Comparison of ENCODE assay signal across 10 cellular contexts in genomic region chr12:23950775-23951391, GRCh38. TPM values are rescaled to one million over a fixed set of nuclear protein-coding genes. Genes with fewer than 3 reads are reported as not detected.
A peak's percentile ranks its signal among the peaks of the same experiment; 100 is the strongest.
DNase-seq lines count a peak whose midpoint lies in the region; ATAC-seq, FAIRE-seq and TF ChIP-seq lines count a peak whose summit lies in the region.
"Had no signal": no experiment of that assay in that cellular context is flagged by ENCODE, and none has a peak within 500 bp of the region (broad histone marks: within the 10 kb centered on the region; RNA-seq: fewer than 3 reads in every experiment).

No MANE protein-coding gene starts in this region.

- TF ChIP-seq EP300 in H1 (IDR thresholded peaks at IDR 0.05; ENCODE audit: borderline replicate concordance in 1 of 2, low read depth in 2 of 2, low read length in 2 of 2) (no peak), transverse colon (IDR thresholded peaks at IDR 0.05; ENCODE audit: low read depth) (no peak)

- no peak overlapping the region for H4K91ac ChIP-seq in H1 (replicated peaks; ENCODE audit: insufficient read length, low read length)

- no peak overlapping the region for H3K14ac ChIP-seq in H1 (ENCODE audit: insufficient read length)

- H3K4ac ChIP-seq in H1 (replicated peaks; ENCODE audit: insufficient read length, low read depth, low read length) = no peak overlapping the region

- no peak overlapping the region for H4K8ac ChIP-seq in H1 (ENCODE audit: extremely low read depth, insufficient read depth, low read length)

- peak; percentile 6 for DNase-seq in NCI-H1436 (lab: John Stamatoyannopoulos, UW)
- DNase-seq in NCI-H1436 treated with DMSO at 0.1 percent for 48 hours (lab: John Stamatoyannopoulos, UW) = no peak
- DNase-seq in H1 (ENCODE audit: low read depth in 1 of 2, low spot score in 2 of 2) = peak in 1 of 2 experiments; percentile 44
- no peak for DNase-seq in lower leg skin (ENCODE audit: low spot score in 2 of 2)
- no peak for DNase-seq in transverse colon
- DNase-seq in activated CD8-positive, alpha-beta T cell treated with anti-CD3 and anti-CD28 coated beads for 36 hours = no peak
- no peak for DNase-seq in activated T-cell treated with anti-CD3 and anti-CD28 coated beads, Interleukin-2, amount 50 U/mL, for 48 hours
- no peak for DNase-seq in activated CD4-positive, alpha-beta T cell treated with anti-CD3 and anti-CD28 coated beads, Interleukin-2, amount 10 ng/mL, durations not matched to agents 7 days and 5 days
- DNase-seq: activated CD8-positive, alpha-beta memory T cell treated with anti-CD3 and anti-CD28 coated beads, Interleukin-2, amount 50 U/mL, for 4 hours; naive B cell had no signal

- POLR2A ChIA-PET in H1 (lab: Charles Lee; ENCODE audit: partially characterized antibody) = no interaction called here
- POLR2A ChIA-PET in activated CD8-positive, alpha-beta T cell treated with anti-CD3 and anti-CD28 coated beads for 36 hours (lab: Charles Lee) = no interaction called here
- POLR2A ChIA-PET in activated CD4-positive, alpha-beta T cell treated with anti-CD3 and anti-CD28 coated beads, Interleukin-2, amount 10 ng/mL, durations not matched to agents 7 days and 5 days (lab: Charles Lee) = no interaction called here

- H3K27me3 ChIP-seq in H1 (replicated peaks in 1 of 4; ENCODE audit: control insufficient read depth in 3 of 4, extremely low read depth in 1 of 4, insufficient read depth in 3 of 4, low read length in 3 of 4) = peaks cover 0 to 17% (median 9%) of the 10 kb centered on the region in 4 experiments; a peak in 5 of 7 replicates
- H3K27me3 ChIP-seq in transverse colon = peaks cover 30% of the 10 kb centered on the region

- H3K56ac ChIP-seq in H1 (replicated peaks; ENCODE audit: insufficient read length, low read depth, low read length) = no peak overlapping the region

- no peaks in the 10 kb centered on the region for H3K79me1 ChIP-seq in H1 (ENCODE audit: low read depth, low read length)

- no peaks in the 10 kb centered on the region for H3K9me3 Mint-ChIP-seq in activated CD8-positive, alpha-beta T cell treated with anti-CD3 and anti-CD28 coated beads for 36 hours
- peaks cover 2% of the 10 kb centered on the region for H3K9me3 Mint-ChIP-seq in activated CD4-positive, alpha-beta T cell treated with anti-CD3 and anti-CD28 coated beads, Interleukin-2, amount 10 ng/mL, durations not matched to agents 7 days and 5 days
- H3K9me3 Mint-ChIP-seq: naive B cell had no signal

- intact Hi-C loops in lower leg skin (cut with DNase I; ENCODE audit: low total_unique reads) = no loop called here
- intact Hi-C loops in transverse colon (cut with DNase I; ENCODE audit: low total_unique reads) = no loop called here
- intact Hi-C loops in activated CD8-positive, alpha-beta T cell treated with anti-CD3 and anti-CD28 coated beads for 36 hours (cut with micrococcal nuclease) = no loop called here

- H4K20me1 ChIP-seq in H1 (replicated peaks in 1 of 2; ENCODE audit: control insufficient read depth in 1 of 2, insufficient read depth in 2 of 2, low read length in 2 of 2) = no peaks in the 10 kb centered on the region

- TF ChIP-seq POLR2A in H1 (IDR thresholded peaks at IDR 0.05; ENCODE audit: control extremely low read depth in 1 of 2, low read depth in 2 of 2, low read length in 2 of 2) (no peak), lower leg skin (IDR thresholded peaks at IDR 0.05) (no peak), transverse colon (IDR thresholded peaks at IDR 0.05) (no peak)

- peaks cover 3 to 9% (median 4%) of the 10 kb centered on the region in 4 experiments; a peak in 5 of 7 replicates for H3K4me1 ChIP-seq in H1 (replicated peaks in 1 of 4; ENCODE audit: control insufficient read depth in 3 of 4, insufficient read depth in 4 of 4, low read length in 3 of 4)
- peaks cover 0 to 13% (median 4%) of the 10 kb centered on the region in 4 donors for H3K4me1 ChIP-seq in transverse colon

- H3K9ac ChIP-seq in H1 (replicated peaks in 1 of 4; ENCODE audit: extremely low read depth in 1 of 4, low read depth in 3 of 4, low read length in 3 of 4) = no peak overlapping the region

- H3K4me2 ChIP-seq in H1 (ENCODE audit: insufficient read depth in 1 of 2, low read depth in 2 of 2, low read length in 2 of 2) = peak overlapping the region; percentile 87 to 99

- H4K5ac ChIP-seq in H1 (ENCODE audit: insufficient read length, low read depth, low read length) = no peak overlapping the region

- no peak overlapping the region for H2BK120ac ChIP-seq in H1 (replicated peaks; ENCODE audit: low read depth, low read length)

- H3K27ac ChIP-seq in H1 (ENCODE audit: low read depth, low read length) = no peak overlapping the region
- peak overlapping the region in 1 of 4 donors; percentile 12 for H3K27ac ChIP-seq in transverse colon

- no peak overlapping the region for H3K4me3 Mint-ChIP-seq in activated CD8-positive, alpha-beta T cell treated with anti-CD3 and anti-CD28 coated beads for 36 hours
- H3K4me3 Mint-ChIP-seq in activated CD4-positive, alpha-beta T cell treated with anti-CD3 and anti-CD28 coated beads, Interleukin-2, amount 10 ng/mL, durations not matched to agents 7 days and 5 days = no peak overlapping the region
- H3K4me3 Mint-ChIP-seq: naive B cell had no signal

- no peaks in the 10 kb centered on the region for H3K36me3 ChIP-seq in H1 (ENCODE audit: control insufficient read depth in 2 of 4, insufficient read depth in 4 of 4, low read length in 3 of 4)
- H3K36me3 ChIP-seq in transverse colon = no peaks in the 10 kb centered on the region

- no peak overlapping the region for H3K18ac ChIP-seq in H1 (ENCODE audit: extremely low read depth, low read length)

- H3K23ac ChIP-seq in H1 (ENCODE audit: insufficient read length) = no peak overlapping the region

- no peak overlapping the region for H2BK5ac ChIP-seq in H1 (ENCODE audit: low read depth, low read length)

- CTCF ChIA-PET in H1 (lab: Charles Lee; ENCODE audit: partially characterized antibody) = interaction anchor here (0.6 to 1.1 kb wide), 5 partner anchors 19 to 898 kb away, joined by 3 to 5 read pairs (median 3); no protein-coding TSS in a partner anchor
- CTCF ChIA-PET in activated CD8-positive, alpha-beta T cell treated with anti-CD3 and anti-CD28 coated beads for 36 hours (lab: Charles Lee) = no interaction called here
- CTCF ChIA-PET in activated CD4-positive, alpha-beta T cell treated with anti-CD3 and anti-CD28 coated beads, Interleukin-2, amount 10 ng/mL, durations not matched to agents 7 days and 5 days (lab: Charles Lee) = no interaction called here

- H3K23me2 ChIP-seq in H1 (ENCODE audit: low read depth, low read length) = peaks cover 7% of the 10 kb centered on the region

- H3K4me3 ChIP-seq in H1 (ENCODE audit: extremely low read depth in 1 of 4, insufficient read depth in 2 of 4, low read depth in 3 of 4, low read length in 4 of 4) = peak overlapping the region; percentile 50 to 67 (median 56); a peak in 7 of 8 replicates
- peak overlapping the region; percentile 1 for H3K4me3 ChIP-seq in lower leg skin (ENCODE audit: low read depth, poor library complexity, severe bottlenecking)
- peak overlapping the region in 3 of 4 donors; percentile 25 to 41 (median 26) for H3K4me3 ChIP-seq in transverse colon

- no peak for TF ChIP-seq RAD21 in H1 (IDR thresholded peaks at IDR 0.05 in 1 of 2, conservative IDR thresholded peaks at IDR 0.05 in 1 of 2; ENCODE audit: low read depth in 2 of 2, low read length in 2 of 2)

- no peak overlapping the region for H3K27ac Mint-ChIP-seq in activated CD8-positive, alpha-beta T cell treated with anti-CD3 and anti-CD28 coated beads for 36 hours
- H3K27ac Mint-ChIP-seq in activated CD4-positive, alpha-beta T cell treated with anti-CD3 and anti-CD28 coated beads, Interleukin-2, amount 10 ng/mL, durations not matched to agents 7 days and 5 days = no peak overlapping the region
- H3K27ac Mint-ChIP-seq: naive B cell had no signal

- no peak overlapping the region for H2BK20ac ChIP-seq in H1 (ENCODE audit: low read length)

- TF ChIP-seq CTCF in H1 (IDR thresholded peaks at IDR 0.05; ENCODE audit: control extremely low read depth in 1 of 3, insufficient read depth in 1 of 3, low read depth in 1 of 3, low read length in 3 of 3) = no peak
- no peak for TF ChIP-seq CTCF in lower leg skin (IDR thresholded peaks at IDR 0.05)
- TF ChIP-seq CTCF in transverse colon (IDR thresholded peaks at IDR 0.05) = no peak
- TF ChIP-seq CTCF in activated CD8-positive, alpha-beta T cell treated with anti-CD3 and anti-CD28 coated beads for 36 hours (IDR thresholded peaks at IDR 0.05) = no peak

- peak overlapping the region; percentile 67; the same call in 1 of the 2 replicates for H2AFZ ChIP-seq in H1 (ENCODE audit: low read length)

- no peak overlapping the region for H2BK15ac ChIP-seq in H1 (ENCODE audit: low read length)

- in situ Hi-C loops in transverse colon (cut with MboI; ENCODE audit: low pct_ligation_motif_present in 1 of 4, low pct_unique_long_range_greater_than_20kb in 1 of 4, low sequenced_read_pairs in 3 of 4) = no loop called here

- no peaks in the 10 kb centered on the region for H3K36me3 Mint-ChIP-seq in activated CD8-positive, alpha-beta T cell treated with anti-CD3 and anti-CD28 coated beads for 36 hours (ENCODE audit: low read depth)
- no peaks in the 10 kb centered on the region for H3K36me3 Mint-ChIP-seq in activated CD4-positive, alpha-beta T cell treated with anti-CD3 and anti-CD28 coated beads, Interleukin-2, amount 10 ng/mL, durations not matched to agents 7 days and 5 days (ENCODE audit: low read depth)
- H3K36me3 Mint-ChIP-seq: naive B cell had no signal

- 26% methylated on average over 10 of the region's 10 CpGs; no CpG with 5 or more reads in 1 of the 2 experiments for WGBS in H1 (ENCODE audit: extremely low coverage in 1 of 2, insufficient coverage in 1 of 2, insufficient read length in 1 of 2, insufficient replicate concordance in 2 of 2, low coverage in 1 of 2, low lambda C conversion rate in 2 of 2, missing lambda C conversion rate in 1 of 2), 2 experiments
- WGBS in lower leg skin, 2 donors = 23 to 31% methylated on average over 10 of the region's 10 CpGs
- WGBS in transverse colon (ENCODE audit: low coverage in 1 of 2), 2 donors = 36 to 52% methylated on average over 8 to 10 of the region's 10 CpGs

- H3K79me2 ChIP-seq in H1 (ENCODE audit: control insufficient read depth in 1 of 2, insufficient read depth in 2 of 2, low read length in 2 of 2) = no peaks in the 10 kb centered on the region

- peak overlapping the region; percentile 72 for H2BK12ac ChIP-seq in H1 (ENCODE audit: low read depth, low read length)

- H3K4me1 Mint-ChIP-seq in activated CD8-positive, alpha-beta T cell treated with anti-CD3 and anti-CD28 coated beads for 36 hours (ENCODE audit: low read depth) = no peaks in the 10 kb centered on the region
- no peaks in the 10 kb centered on the region for H3K4me1 Mint-ChIP-seq in activated CD4-positive, alpha-beta T cell treated with anti-CD3 and anti-CD28 coated beads, Interleukin-2, amount 10 ng/mL, durations not matched to agents 7 days and 5 days
- H3K4me1 Mint-ChIP-seq: naive B cell had no signal

- no peak for FAIRE-seq in H1 (lab: Jason Lieb, UNC)

- H3K27me3 Mint-ChIP-seq in activated CD8-positive, alpha-beta T cell treated with anti-CD3 and anti-CD28 coated beads for 36 hours = no peaks in the 10 kb centered on the region
- H3K27me3 Mint-ChIP-seq in activated CD4-positive, alpha-beta T cell treated with anti-CD3 and anti-CD28 coated beads, Interleukin-2, amount 10 ng/mL, durations not matched to agents 7 days and 5 days = no peaks in the 10 kb centered on the region

- no peak overlapping the region; the same call in 1 of the 2 replicates for H2AK5ac ChIP-seq in H1 (ENCODE audit: low read depth, low read length)

- ATAC-seq in activated CD8-positive, alpha-beta T cell treated with anti-CD3 and anti-CD28 coated beads for 36 hours = no peak

- H3K9me3 ChIP-seq in H1 (ENCODE audit: insufficient read depth in 2 of 2, low read depth in 1 of 2, low read length in 1 of 2) (no peaks in the 10 kb centered on the region), transverse colon (no peaks in the 10 kb centered on the region)

RNA-seq across cellular contexts. Expression of gene SOX5, which starts 1.4 kb away (rescaled TPM):
- total RNA-seq in H1 (2021; fragmentation: NEBNext Ultra II Directional; extraction: Animal tissue kit (Norgen Biotek cat#: 25700)) = 1.1 and 2.6 TPM in 2 replicates
- 1.9 and 2.2 TPM in 2 replicates for polyA plus RNA-seq in H1 (2011; rRNA removed)
- polyA plus RNA-seq in H1 (2011; cell fraction: cytosol; rRNA removed) = 1.2 TPM
- 1.9 TPM for polyA plus RNA-seq in H1 (2011; cell fraction: nucleus; rRNA removed)
- 0.85 to 1.7 TPM (median 1.5 TPM) in 4 replicates for polyA plus RNA-seq in H1 (2012, experiment 1 of 2)
- 0.25 TPM for polyA plus RNA-seq in H1 (2012, experiment 2 of 2)
- 0.61 TPM for polyA plus RNA-seq in H1 (2013, experiment 1 of 2)
- polyA plus RNA-seq in H1 (2013, experiment 2 of 2) = 0.42 TPM
- 7.7 and 8.2 TPM in 2 replicates for polyA minus RNA-seq in H1 (2011; rRNA and poly(A)+ RNA removed)
- polyA minus RNA-seq in H1 (2011; cell fraction: cytosol; rRNA and poly(A)+ RNA removed) = 4.4 TPM
- polyA minus RNA-seq in H1 (2011; cell fraction: nucleus; rRNA and poly(A)+ RNA removed) = 16.2 TPM
- total RNA-seq in lower leg skin (10 to 100 TPM; 23.7 to 59.7 (median 33.6) TPM), transverse colon (1 to 10 TPM in 3 of 4 donors, under 1 TPM in 1; 1.00 to 9.8 (median 3.2) TPM)
- not detected for total RNA-seq in activated CD8-positive, alpha-beta T cell treated with anti-CD3 and anti-CD28 coated beads for 36 hours
- total RNA-seq in activated CD4-positive, alpha-beta T cell treated with anti-CD3 and anti-CD28 coated beads, Interleukin-2, amount 10 ng/mL, durations not matched to agents 7 days and 5 days = not detected

Comparison
In these comparisons a context has a peak if more than half of its experiments do, and no peak if none do; other contexts are left out.
1. H3K4me3 ChIP-seq: peak in every context shown above with its lines; median percentile 56 in H1; 26 in transverse colon; 1 in lower leg skin.